1 cellular context compared by ENCODE assay signal in the genomic region with DNA sequence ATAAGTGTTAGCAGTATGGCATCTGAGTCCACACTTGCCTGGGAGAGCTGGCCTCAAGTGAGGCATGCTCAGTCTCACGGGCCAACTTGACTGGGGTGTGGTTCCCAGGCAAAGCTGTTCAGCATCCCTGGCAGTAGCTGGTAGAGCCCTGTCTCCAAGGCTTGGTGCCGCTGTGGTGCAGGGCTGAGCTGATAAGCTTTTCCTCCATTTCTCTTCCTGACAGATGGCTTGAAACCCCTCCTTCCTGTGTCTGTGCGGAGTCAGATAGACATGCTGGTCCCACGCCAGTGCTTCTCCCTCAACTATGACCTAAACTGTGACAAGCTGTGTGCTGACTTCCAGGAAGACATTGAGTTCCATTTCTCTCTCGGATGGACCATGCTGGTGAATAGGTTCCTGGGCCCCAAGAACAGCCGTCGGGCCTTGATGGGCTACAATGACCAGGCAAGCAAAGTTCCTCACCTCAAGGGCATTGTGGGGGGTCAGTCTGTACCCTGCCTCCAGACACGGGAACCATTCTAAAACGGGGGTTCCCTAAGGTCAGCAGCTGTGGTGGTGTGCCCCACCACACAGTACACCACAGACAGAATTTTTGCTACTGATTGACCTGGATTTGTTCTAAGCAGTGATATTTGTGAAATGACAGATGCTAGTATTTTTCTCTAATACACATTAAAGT.
TF ChIP-seq lines count a peak whose summit lies in the region.

No MANE protein-coding gene starts in this region.

TF ChIP-seq in K562, 482 proteins besides CTCF, POLR2A, EP300 and RAD21 (continued from another document and continues in another):
- TF ChIP-seq POLR2AphosphoS5 (IDR thresholded peaks at IDR 0.05; ENCODE audit: control insufficient read depth, insufficient read depth, low read depth, low read length) (peak; percentile 94), RBM17 (IDR thresholded peaks at IDR 0.05; ENCODE audit: borderline replicate concordance, low read depth, low read length) (no peak), KAT2B (IDR thresholded peaks at IDR 0.05; ENCODE audit: low read depth, low read length) (no peak), ZNF311 (CRISPR knock-in tag; IDR thresholded peaks at IDR 0.05) (no peak), MXI1 (IDR thresholded peaks at IDR 0.05; ENCODE audit: low read depth, low read length) (peak; percentile 69), HSF4 (CRISPR knock-in tag; IDR thresholded peaks at IDR 0.05; ENCODE audit: borderline replicate concordance) (no peak), CXXC5 (CRISPR knock-in tag; IDR thresholded peaks at IDR 0.05) (peak; percentile 87), BACH1 (tag; IDR thresholded peaks at IDR 0.05) (no peak), HDAC1 (IDR thresholded peaks at IDR 0.05) (peak in 1 of 2 experiments; percentile 92; a peak in 1 of 4 replicates), IRF2 (CRISPR knock-in tag; IDR thresholded peaks at IDR 0.05) (no peak), POLR2H (tag; IDR thresholded peaks at IDR 0.05; ENCODE audit: low read depth) (no peak), RBBP5 (IDR thresholded peaks at IDR 0.05; ENCODE audit: borderline replicate concordance, insufficient read depth, low read length, poor library complexity, severe bottlenecking) (peak; percentile 40), NCOA4 (IDR thresholded peaks at IDR 0.05; ENCODE audit: partially characterized antibody) (no peak), ZNF668 (CRISPR knock-in tag; IDR thresholded peaks at IDR 0.05) (no peak), CSDE1 (IDR thresholded peaks at IDR 0.05) (no peak), PATZ1 (CRISPR knock-in tag; IDR thresholded peaks at IDR 0.05; ENCODE audit: borderline replicate concordance) (0 out of 2 replicates have a peak, but pooled peaks have one; percentile 20), ZNF253 (CRISPR knock-in tag; conservative IDR thresholded peaks at IDR 0.05) (no peak), POLR3A (IDR thresholded peaks at IDR 0.05; ENCODE audit: borderline replicate concordance, extremely low read depth, insufficient read depth, insufficient read length) (no peak), MYBL2 (IDR thresholded peaks at IDR 0.05; ENCODE audit: low read depth) (no peak), MYBL2 (CRISPR knock-in tag; IDR thresholded peaks at IDR 0.05; ENCODE audit: borderline replicate concordance) (no peak), ZNF764 (CRISPR knock-in tag; IDR thresholded peaks at IDR 0.05; ENCODE audit: low read depth) (no peak), E2F5 (CRISPR knock-in tag; IDR thresholded peaks at IDR 0.05) (no peak), SAFB (IDR thresholded peaks at IDR 0.05; ENCODE audit: borderline replicate concordance, low read depth, low read length) (no peak), GABPB2 (CRISPR knock-in tag; conservative IDR thresholded peaks at IDR 0.05) (no peak), TBP (optimal IDR thresholded peaks at IDR 0.05; ENCODE audit: low read depth, low read length) (no peak), ETS1 (conservative IDR thresholded peaks at IDR 0.05; ENCODE audit: control insufficient read depth, low read depth, low read length) (peak; percentile 91), NR2C2 (CRISPR knock-in tag; IDR thresholded peaks at IDR 0.05) (0 out of 2 replicates have a peak, but pooled peaks have one; percentile 24), NR2C2 (tag; IDR thresholded peaks at IDR 0.05) (peak; percentile 85), CBFB (CRISPR knock-in tag; IDR thresholded peaks at IDR 0.05) (no peak), ZNF445 (CRISPR knock-in tag; IDR thresholded peaks at IDR 0.05; ENCODE audit: low read depth) (no peak), TEAD4 (IDR thresholded peaks at IDR 0.05; ENCODE audit: low read length) (peak; percentile 94), TEAD4 (CRISPR knock-in tag; IDR thresholded peaks at IDR 0.05; ENCODE audit: borderline replicate concordance) (no peak), FOXP1 (CRISPR knock-in tag; IDR thresholded peaks at IDR 0.05) (peak; percentile 64; the same call in 1 of the 2 replicates), ATF1 (CRISPR knock-in tag; IDR thresholded peaks at IDR 0.05) (no peak), ATF1 (tag; IDR thresholded peaks at IDR 0.05) (peak; percentile 69), SRSF1 (IDR thresholded peaks at IDR 0.05; ENCODE audit: low read depth, low read length) (no peak), THRA (IDR thresholded peaks at IDR 0.05) (no peak; the same call in 1 of the 2 replicates), ZNF77 (CRISPR knock-in tag; IDR thresholded peaks at IDR 0.05) (no peak), RHOXF2B (CRISPR knock-in tag; conservative IDR thresholded peaks at IDR 0.05) (no peak), SRSF3 (IDR thresholded peaks at IDR 0.05; ENCODE audit: insufficient read depth, low read length) (no peak), HLTF (IDR thresholded peaks at IDR 0.05) (peak; percentile 81; the same call in 1 of the 2 replicates), CREM (IDR thresholded peaks at IDR 0.05; ENCODE audit: low read depth) (no peak), ZNF609 (CRISPR knock-in tag; IDR thresholded peaks at IDR 0.05; ENCODE audit: borderline replicate concordance) (no peak), GATAD2A (IDR thresholded peaks at IDR 0.05) (peak; percentile 95), RCOR1 (IDR thresholded peaks at IDR 0.05; ENCODE audit: borderline replicate concordance in 1 of 2, low read depth in 2 of 2, low read length in 2 of 2) (peak; percentile 60 to 91), ZNF41 (CRISPR knock-in tag; conservative IDR thresholded peaks at IDR 0.05) (no peak), ARID2 (IDR thresholded peaks at IDR 0.05) (0 out of 2 replicates have a peak, but pooled peaks have one; percentile 6), PTRF (tag; IDR thresholded peaks at IDR 0.05) (no peak), PHTF2 (CRISPR knock-in tag; IDR thresholded peaks at IDR 0.05) (no peak), PTTG1 (tag; IDR thresholded peaks at IDR 0.05; ENCODE audit: low read depth) (no peak), CEBPB (tag; IDR thresholded peaks at IDR 0.05) (no peak)
- TF ChIP-seq, protein P1, sequence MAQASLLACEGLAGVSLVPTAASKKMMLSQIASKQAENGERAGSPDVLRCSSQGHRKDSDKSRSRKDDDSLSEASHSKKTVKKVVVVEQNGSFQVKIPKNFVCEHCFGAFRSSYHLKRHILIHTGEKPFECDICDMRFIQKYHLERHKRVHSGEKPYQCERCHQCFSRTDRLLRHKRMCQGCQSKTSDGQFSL (CRISPR knock-in tag; IDR thresholded peaks at IDR 0.05) = no peak
- TF ChIP-seq, protein P1 (tag; IDR thresholded peaks at IDR 0.05) = no peak
- TF ChIP-seq, protein P2, sequence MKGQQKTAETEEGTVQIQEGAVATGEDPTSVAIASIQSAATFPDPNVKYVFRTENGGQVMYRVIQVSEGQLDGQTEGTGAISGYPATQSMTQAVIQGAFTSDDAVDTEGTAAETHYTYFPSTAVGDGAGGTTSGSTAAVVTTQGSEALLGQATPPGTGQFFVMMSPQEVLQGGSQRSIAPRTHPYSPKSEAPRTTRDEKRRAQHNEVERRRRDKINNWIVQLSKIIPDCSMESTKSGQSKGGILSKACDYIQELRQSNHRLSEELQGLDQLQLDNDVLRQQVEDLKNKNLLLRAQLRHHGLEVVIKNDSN (CRISPR knock-in tag; IDR thresholded peaks at IDR 0.05) = no peak; the same call in 1 of the 2 replicates
- TF ChIP-seq, protein P3, sequence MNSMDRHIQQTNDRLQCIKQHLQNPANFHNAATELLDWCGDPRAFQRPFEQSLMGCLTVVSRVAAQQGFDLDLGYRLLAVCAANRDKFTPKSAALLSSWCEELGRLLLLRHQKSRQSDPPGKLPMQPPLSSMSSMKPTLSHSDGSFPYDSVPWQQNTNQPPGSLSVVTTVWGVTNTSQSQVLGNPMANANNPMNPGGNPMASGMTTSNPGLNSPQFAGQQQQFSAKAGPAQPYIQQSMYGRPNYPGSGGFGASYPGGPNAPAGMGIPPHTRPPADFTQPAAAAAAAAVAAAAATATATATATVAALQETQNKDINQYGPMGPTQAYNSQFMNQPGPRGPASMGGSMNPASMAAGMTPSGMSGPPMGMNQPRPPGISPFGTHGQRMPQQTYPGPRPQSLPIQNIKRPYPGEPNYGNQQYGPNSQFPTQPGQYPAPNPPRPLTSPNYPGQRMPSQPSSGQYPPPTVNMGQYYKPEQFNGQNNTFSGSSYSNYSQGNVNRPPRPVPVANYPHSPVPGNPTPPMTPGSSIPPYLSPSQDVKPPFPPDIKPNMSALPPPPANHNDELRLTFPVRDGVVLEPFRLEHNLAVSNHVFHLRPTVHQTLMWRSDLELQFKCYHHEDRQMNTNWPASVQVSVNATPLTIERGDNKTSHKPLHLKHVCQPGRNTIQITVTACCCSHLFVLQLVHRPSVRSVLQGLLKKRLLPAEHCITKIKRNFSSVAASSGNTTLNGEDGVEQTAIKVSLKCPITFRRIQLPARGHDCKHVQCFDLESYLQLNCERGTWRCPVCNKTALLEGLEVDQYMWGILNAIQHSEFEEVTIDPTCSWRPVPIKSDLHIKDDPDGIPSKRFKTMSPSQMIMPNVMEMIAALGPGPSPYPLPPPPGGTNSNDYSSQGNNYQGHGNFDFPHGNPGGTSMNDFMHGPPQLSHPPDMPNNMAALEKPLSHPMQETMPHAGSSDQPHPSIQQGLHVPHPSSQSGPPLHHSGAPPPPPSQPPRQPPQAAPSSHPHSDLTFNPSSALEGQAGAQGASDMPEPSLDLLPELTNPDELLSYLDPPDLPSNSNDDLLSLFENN (IDR thresholded peaks at IDR 0.05; ENCODE audit: low read depth in 2 of 2, low read length in 2 of 2) = peak in 1 of 2 experiments; percentile 87; a peak in 2 of 4 replicates
